ENCODE assay signal across 9 cellular contexts in the genomic region with DNA sequence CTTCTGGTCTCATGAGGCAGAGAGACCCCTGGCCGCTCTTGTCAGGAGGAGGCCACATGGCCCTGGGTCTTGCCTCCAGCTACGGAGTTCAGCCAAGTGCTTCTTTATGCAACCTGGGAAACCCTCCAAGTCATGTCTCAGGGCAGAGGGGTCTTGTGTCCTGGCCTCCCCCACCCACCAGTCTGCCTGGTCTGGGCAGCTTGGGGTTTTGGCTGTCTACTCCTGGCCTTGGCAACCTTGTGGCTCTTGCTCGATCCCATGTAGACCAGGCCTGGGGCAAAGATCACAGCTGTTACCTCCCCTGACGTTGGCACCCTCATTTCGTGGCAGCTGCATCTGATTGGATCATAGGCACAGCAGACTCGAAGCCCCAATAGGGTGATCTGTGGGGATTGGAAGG. TPM values are rescaled to one million over a fixed set of nuclear protein-coding genes. Genes with fewer than 3 reads are reported as not detected.
A peak's percentile ranks its signal among the peaks of the same experiment; 100 is the strongest.
DNase-seq lines count a peak whose midpoint lies in the region; ATAC-seq and TF ChIP-seq lines count a peak whose summit lies in the region.
"Had no signal": no experiment of that assay in that cellular context is flagged by ENCODE, and none has a peak within 500 bp of the region (broad histone marks: within the 10 kb centered on the region; RNA-seq: fewer than 3 reads in every experiment).

No MANE protein-coding gene starts in this region.

- peak; percentile 1; the same call in 1 of the 2 replicates for ATAC-seq in Panc1

- H3K4me1 ChIP-seq in Panc1 (ENCODE audit: control insufficient read depth, insufficient read depth, low read length) (peaks cover 66% of the 10 kb centered on the region), skeletal muscle tissue (ENCODE audit: control insufficient read depth in 3 of 3, insufficient read depth in 3 of 3, low read length in 3 of 3) (peaks cover 23 to 46% (median 46%) of the 10 kb centered on the region in 3 donors)

- H3K4me3 ChIP-seq in Panc1 (ENCODE audit: low read depth in 2 of 2, low read length in 2 of 2) (no peak overlapping the region), skeletal muscle tissue (ENCODE audit: low read length in 3 of 3) (peak overlapping the region in 1 of 3 donors; percentile 13)
- H3K4me3 ChIP-seq: K562 had no signal

- intact Hi-C loops in Panc1 (cut with micrococcal nuclease; ENCODE audit: unreplicated experiment) = no loop called here

- TF ChIP-seq POLR2A in GM19193 (IDR thresholded peaks at IDR 0.05; ENCODE audit: extremely low read depth, insufficient read depth, insufficient read length) = peak; percentile 11

- H3K9ac ChIP-seq in skeletal muscle tissue (ENCODE audit: low read depth in 1 of 3, low read length in 3 of 3) = peak overlapping the region in 1 of 3 donors; percentile 33

- no peak for TF ChIP-seq CTCF in Panc1 (IDR thresholded peaks at IDR 0.05)

- peak overlapping the region; percentile 91 for H3K27ac ChIP-seq in Panc1 (ENCODE audit: low read length)
- peak overlapping the region; percentile 33 for H3K27ac ChIP-seq in skeletal muscle tissue (ENCODE audit: low read depth, low read length)

- H3K36me3 ChIP-seq in Panc1 (ENCODE audit: control insufficient read depth, insufficient read depth, low read length) (no peaks in the 10 kb centered on the region; the same call in 1 of the 2 replicates), skeletal muscle tissue (ENCODE audit: control insufficient read depth in 3 of 3, insufficient read depth in 3 of 3, low read length in 3 of 3) (peaks cover 9 to 26% (median 21%) of the 10 kb centered on the region in 3 donors)

- in situ Hi-C loops in Panc1 (cut with HindIII; ENCODE audit: low pct_unique_long_range_greater_than_20kb, low sequenced_read_pairs) = no loop called here

- POLR2A ChIA-PET in Panc1 (lab: Charles Lee) = no interaction called here

- H3K27me3 ChIP-seq in Panc1 (ENCODE audit: control insufficient read depth, insufficient read depth, low read length) (no peaks in the 10 kb centered on the region), skeletal muscle tissue (ENCODE audit: control insufficient read depth in 3 of 3, insufficient read depth in 3 of 3, low read length in 3 of 3) (no peaks in the 10 kb centered on the region)

- no peaks in the 10 kb centered on the region for H3K9me3 ChIP-seq in Panc1 (ENCODE audit: control insufficient read depth, insufficient read depth, low read depth, low read length)
- H3K9me3 ChIP-seq in skeletal muscle tissue (ENCODE audit: control insufficient read depth in 3 of 3, low read length in 3 of 3) = no peaks in the 10 kb centered on the region

- DNase-seq in Panc1 (ENCODE audit: low read depth, low spot score) (no peak), fibroblast of peridontal ligament (ENCODE audit: extremely low read depth) (peak; percentile 22), Ammon's horn (ENCODE audit: low spot score) (no peak), superior temporal gyrus (ENCODE audit: extremely low spot score) (no peak), kidney glomerular epithelial cell (lab: John Stamatoyannopoulos, UW) (no peak), T1000 (lab: John Stamatoyannopoulos, UW) (no peak)

- BruUV-seq in Panc1 (replicated peaks; lab: Mats Ljungman, UMichigan) = no TSS peak

- CTCF ChIA-PET in Panc1 (lab: Charles Lee) = interaction anchor here (0.6 to 0.7 kb wide), 3 partner anchors 19 to 110 kb away, joined by 3 read pairs; no protein-coding TSS in a partner anchor

RNA-seq across cellular contexts. Expression of a gene that starts 28.3 kb away (rescaled TPM):
- total RNA-seq in Panc1 (2021; ENCODE audit: unreplicated experiment) = 80.0 TPM
- 40.4 TPM for polyA plus RNA-seq in Panc1 (2012; ENCODE audit: insufficient read length)
- total RNA-seq in skeletal muscle tissue = 1.6 TPM

Comparison
In these comparisons a context has a peak if more than half of its experiments do, and no peak if none do; other contexts are left out.
1. RNA of a gene that starts 28.3 kb away (total RNA-seq): 80.0 TPM in Panc1 (single experiment); 1.6 TPM in skeletal muscle tissue (single experiment); every median in the first group is over 10 times any median in the second.